In the genomic region with DNA sequence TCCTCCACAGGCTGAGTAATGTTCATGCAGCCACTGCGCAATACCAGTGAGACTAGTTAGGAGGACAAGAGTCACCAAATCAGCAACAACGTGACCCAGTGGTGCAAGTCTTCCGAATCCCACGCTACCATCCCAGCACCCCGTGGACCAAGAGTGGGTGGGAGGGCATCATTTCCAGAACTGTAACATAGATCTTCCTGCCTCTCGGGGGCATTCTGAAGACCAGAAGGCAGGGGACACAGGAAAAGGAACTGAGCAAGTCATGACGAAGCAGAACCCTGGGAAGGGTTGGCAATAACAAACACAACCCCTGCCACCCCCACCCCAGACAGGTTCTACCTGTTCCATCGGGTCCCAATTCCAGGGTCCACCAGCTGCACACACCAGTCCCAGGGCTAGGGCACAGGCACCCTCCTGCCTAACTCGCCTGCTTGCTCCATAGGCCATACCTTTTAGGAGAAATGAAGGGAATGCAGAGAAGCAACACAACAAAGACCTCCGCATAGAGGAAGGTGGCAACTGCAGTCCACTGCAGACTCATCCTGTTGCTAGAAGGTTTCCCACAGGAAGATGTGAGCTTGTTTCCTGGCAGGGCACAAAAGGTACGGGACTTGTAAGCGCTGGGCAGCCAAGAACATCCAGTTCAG, we compare ENCODE assay signal across 8 cellular contexts. TPM values are rescaled to one million over a fixed set of nuclear protein-coding genes. Genes with fewer than 3 reads are reported as not detected.
A peak's percentile ranks its signal among the peaks of the same experiment; 100 is the strongest.
DNase-seq lines count a peak whose midpoint lies in the region; ATAC-seq lines count a peak whose summit lies in the region.

No MANE protein-coding gene starts in this region.

- H3K27ac ChIP-seq in SK-N-MC = no peak overlapping the region

- ATAC-seq in GM18873 (IDR thresholded peaks at IDR 0.05; ENCODE audit: low FRiP score, unreplicated experiment) (no peak), HG02623 (IDR thresholded peaks at IDR 0.05; ENCODE audit: unreplicated experiment) (no peak), HG03280 (IDR thresholded peaks at IDR 0.05; ENCODE audit: unreplicated experiment) (no peak)

- H3K27me3 ChIP-seq in HAP-1 (ENCODE audit: low read depth) (no peaks in the 10 kb centered on the region), skeletal muscle satellite cell (ENCODE audit: control insufficient read depth, insufficient read depth, low read length) (no peaks in the 10 kb centered on the region)

- DNase-seq in HAP-1 (ENCODE audit: low spot score in 2 of 2) (no peak), SK-N-MC (ENCODE audit: low read depth, low spot score) (no peak), fibroblast of peridontal ligament (ENCODE audit: extremely low read depth) (peak; percentile 12)
- DNase-seq in activated CD8-positive, alpha-beta memory T cell treated with anti-CD3 and anti-CD28 coated beads for 24 hours = no peak

- peak overlapping the region; percentile 74 for H3K4me3 ChIP-seq in HAP-1
- H3K4me3 ChIP-seq in SK-N-MC = peak overlapping the region; percentile 81
- H3K4me3 ChIP-seq in skeletal muscle satellite cell (ENCODE audit: low read length) = peak overlapping the region; percentile 79

- H3K9ac ChIP-seq in SK-N-MC (ENCODE audit: insufficient read length) (peak overlapping the region; percentile 81), skeletal muscle satellite cell (ENCODE audit: low read depth, low read length) (peak overlapping the region; percentile 92)

- peak overlapping the region; percentile 89 for H3K4me2 ChIP-seq in skeletal muscle satellite cell (ENCODE audit: low read length)

- H3K4me1 ChIP-seq in HAP-1 (peaks cover 29% of the 10 kb centered on the region), skeletal muscle satellite cell (ENCODE audit: control insufficient read depth, insufficient read depth, low read length) (peaks cover 40% of the 10 kb centered on the region)

- in situ Hi-C loops in HAP-1 (cut with MboI; ENCODE audit: low sequenced_read_pairs) = no loop called here

- H3K9me3 ChIP-seq in HAP-1 = no peaks in the 10 kb centered on the region
- no peaks in the 10 kb centered on the region for H3K9me3 ChIP-seq in SK-N-MC (ENCODE audit: low read depth, low read length)
- no peaks in the 10 kb centered on the region for H3K9me3 ChIP-seq in skeletal muscle satellite cell (replicated peaks; ENCODE audit: low read length)

- peaks cover 38% of the 10 kb centered on the region for H3K36me3 ChIP-seq in HAP-1 (replicated peaks)
- H3K36me3 ChIP-seq in SK-N-MC (ENCODE audit: insufficient read depth, low read length) = peaks cover 27% of the 10 kb centered on the region
- peaks cover 24% of the 10 kb centered on the region for H3K36me3 ChIP-seq in skeletal muscle satellite cell (ENCODE audit: insufficient read depth, low read length)

RNA-seq across cellular contexts. Expression of a gene that starts 1.4 kb away (rescaled TPM):
- total RNA-seq in skeletal muscle satellite cell (2012; rRNA removed) = 173 and 174 TPM in 2 replicates

RNA-seq across cellular contexts. Expression of a gene that starts 1.8 kb away (rescaled TPM):
- 17.2 and 17.3 TPM in 2 replicates for total RNA-seq in skeletal muscle satellite cell (2012; rRNA removed)

RNA-seq across cellular contexts. Expression of a gene that starts 35.1 kb away (rescaled TPM):
- 9.1 and 14.0 TPM in 2 replicates for total RNA-seq in skeletal muscle satellite cell (2012; rRNA removed)

RNA-seq across cellular contexts. Expression of a gene that starts 41.2 kb away (rescaled TPM):
- total RNA-seq in skeletal muscle satellite cell (2012; rRNA removed) = 3.0 and 3.9 TPM in 2 replicates

RNA-seq across cellular contexts. Expression of a gene that starts 49.2 kb away (rescaled TPM):
- not detected in 2 replicates for total RNA-seq in skeletal muscle satellite cell (2012; rRNA removed)
